Comparison of ENCODE assay signal across 19 cellular contexts in the genomic region with DNA sequence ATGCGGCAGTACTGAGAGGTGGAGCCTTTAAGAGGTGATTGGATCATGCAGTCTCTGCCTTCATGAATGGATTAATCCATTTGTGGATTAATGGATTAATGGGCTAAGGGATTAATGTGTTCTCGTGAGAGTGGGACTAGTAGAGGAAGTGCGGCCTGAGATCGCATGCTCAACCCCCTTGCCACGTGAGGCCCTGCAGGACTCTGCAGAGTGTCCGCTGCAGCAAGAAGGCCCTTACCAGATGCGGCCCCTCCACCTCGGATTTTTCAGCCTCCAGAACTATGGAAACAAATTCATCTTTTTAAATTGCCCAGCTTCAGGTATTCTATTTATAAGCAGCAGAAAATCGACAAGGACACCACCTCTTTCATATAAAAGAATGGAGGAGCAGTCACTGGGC.
DNase-seq lines count a peak whose midpoint lies in the region; ATAC-seq lines count a peak whose summit lies in the region.
"Had no signal": no experiment of that assay in that cellular context is flagged by ENCODE, and none has a peak within 500 bp of the region (broad histone marks: within the 10 kb centered on the region; RNA-seq: fewer than 3 reads in every experiment).

No MANE protein-coding gene starts in this region.

- intact Hi-C loops in sciatic nerve (cut with DNase I): no loop called here
- intact Hi-C loops in activated T-helper 2 cell treated with anti-CD3 and anti-CD28 coated beads, Interferon-gamma antibody, Interleukin-2, Interleukin-4, amounts not matched to agents 10 μg/mL and 5 μg/mL and 100 μg/mL, durations not matched to agents 14 hours and 24 hours and 36 hours (cut with micrococcal nuclease): no loop called here

- no peak overlapping the region for H3K27ac Mint-ChIP-seq in activated T-helper 2 cell treated with anti-CD3 and anti-CD28 coated beads, Interferon-gamma antibody, Interleukin-2, Interleukin-4, amounts not matched to agents 10 μg/mL and 5 μg/mL and 100 μg/mL, durations not matched to agents 14 hours and 24 hours and 36 hours
- H3K27ac Mint-ChIP-seq: B cell; CD4-positive, alpha-beta T cell had no signal

- H3K27me3 Mint-ChIP-seq in activated T-helper 2 cell treated with anti-CD3 and anti-CD28 coated beads, Interferon-gamma antibody, Interleukin-2, Interleukin-4, amounts not matched to agents 10 μg/mL and 5 μg/mL and 100 μg/mL, durations not matched to agents 14 hours and 24 hours and 36 hours (ENCODE audit: low read depth): no peaks in the 10 kb centered on the region
- H3K27me3 Mint-ChIP-seq: B cell had no signal

- H3K4me3 Mint-ChIP-seq in activated T-helper 2 cell treated with anti-CD3 and anti-CD28 coated beads, Interferon-gamma antibody, Interleukin-2, Interleukin-4, amounts not matched to agents 10 μg/mL and 5 μg/mL and 100 μg/mL, durations not matched to agents 14 hours and 24 hours and 36 hours (ENCODE audit: low read depth): no peak overlapping the region
- H3K4me3 Mint-ChIP-seq: B cell; CD4-positive, alpha-beta T cell had no signal

- no peaks in the 10 kb centered on the region for H3K36me3 Mint-ChIP-seq in activated T-helper 2 cell treated with anti-CD3 and anti-CD28 coated beads, Interferon-gamma antibody, Interleukin-2, Interleukin-4, amounts not matched to agents 10 μg/mL and 5 μg/mL and 100 μg/mL, durations not matched to agents 14 hours and 24 hours and 36 hours (ENCODE audit: low read depth)

- peak; percentile 30 for DNase-seq in activated effector memory CD4-positive, alpha-beta T cell treated with anti-CD3 and anti-CD28 coated beads, Interleukin-2, amount 50 U/mL, for 16 hours
- no peak for DNase-seq in activated effector memory CD4-positive, alpha-beta T cell treated with Interleukin-2 at 50 U/mL for 16 hours
- DNase-seq in NCI-H524 treated with DMSO at 0.1 percent for 48 hours (lab: John Stamatoyannopoulos, UW) (peak; percentile 99), ecto neural progenitor cell (ENCODE audit: low spot score) (peak; percentile 29), sciatic nerve (ENCODE audit: low spot score) (peak; percentile 17), middle frontal gyrus (ENCODE audit: extremely low spot score, low spot score) (no peak)
- DNase-seq in activated T-helper 2 cell treated with anti-CD3 and anti-CD28 coated beads, Interferon-gamma antibody, Interleukin-2, Interleukin-4, amounts not matched to agents 10 μg/mL and 5 μg/mL and 100 μg/mL, durations not matched to agents 14 hours and 24 hours and 36 hours (ENCODE audit: low spot score): no peak
- DNase-seq: 8988T, EL, GOT3, NCI-H1092 treated with DMSO at 0.1 percent for 48 hours, NCI-H2081, NCI-H446, Right ventricle myocardium superior had no signal

- H3K9me3 Mint-ChIP-seq in activated T-helper 2 cell treated with anti-CD3 and anti-CD28 coated beads, Interferon-gamma antibody, Interleukin-2, Interleukin-4, amounts not matched to agents 10 μg/mL and 5 μg/mL and 100 μg/mL, durations not matched to agents 14 hours and 24 hours and 36 hours: no peaks in the 10 kb centered on the region
- H3K9me3 Mint-ChIP-seq: CD4-positive, alpha-beta T cell had no signal

- H3K4me1 Mint-ChIP-seq in activated T-helper 2 cell treated with anti-CD3 and anti-CD28 coated beads, Interferon-gamma antibody, Interleukin-2, Interleukin-4, amounts not matched to agents 10 μg/mL and 5 μg/mL and 100 μg/mL, durations not matched to agents 14 hours and 24 hours and 36 hours (ENCODE audit: low read depth): no peaks in the 10 kb centered on the region
- H3K4me1 Mint-ChIP-seq: B cell had no signal

- ATAC-seq in sciatic nerve: no peak
- ATAC-seq in HG02798 (IDR thresholded peaks at IDR 0.05; ENCODE audit: poor library complexity, unreplicated experiment): no peak
- ATAC-seq: GM12878, K562 had no signal

Comparison
In these comparisons a context has a peak if more than half of its experiments do, and no peak if none do; other contexts are left out.
1. DNase-seq: peak in activated effector memory CD4-positive, alpha-beta T cell treated with anti-CD3 and anti-CD28 coated beads, Interleukin-2, amount 50 U/mL, for 16 hours (single experiment), NCI-H524 treated with DMSO at 0.1 percent for 48 hours (single experiment), ecto neural progenitor cell (single experiment) and sciatic nerve (single experiment); none in activated effector memory CD4-positive, alpha-beta T cell treated with Interleukin-2 at 50 U/mL for 16 hours (single experiment), activated T-helper 2 cell treated with anti-CD3 and anti-CD28 coated beads, Interferon-gamma antibody, Interleukin-2, Interleukin-4, amounts not matched to agents 10 μg/mL and 5 μg/mL and 100 μg/mL, durations not matched to agents 14 hours and 24 hours and 36 hours (single experiment) and middle frontal gyrus (single experiment).